1 cellular context compared by ENCODE assay signal in genomic region chr17:6066183-6066948, GRCh38.
A peak's percentile ranks its signal among the peaks of the same experiment; 100 is the strongest.
TF ChIP-seq lines count a peak whose summit lies in the region.

No MANE protein-coding gene starts in this region.

TF ChIP-seq in A549, 52 proteins besides CTCF, POLR2A, EP300 and RAD21:
- TF ChIP-seq ZFP36 (IDR thresholded peaks at IDR 0.05; ENCODE audit: borderline replicate concordance, partially characterized antibody) (peak; percentile 76), FOSL2 (IDR thresholded peaks at IDR 0.05) (no peak), FOSL2 (CRISPR knock-in tag; IDR thresholded peaks at IDR 0.05) (peak; percentile 75)
- TF ChIP-seq, protein P1, sequence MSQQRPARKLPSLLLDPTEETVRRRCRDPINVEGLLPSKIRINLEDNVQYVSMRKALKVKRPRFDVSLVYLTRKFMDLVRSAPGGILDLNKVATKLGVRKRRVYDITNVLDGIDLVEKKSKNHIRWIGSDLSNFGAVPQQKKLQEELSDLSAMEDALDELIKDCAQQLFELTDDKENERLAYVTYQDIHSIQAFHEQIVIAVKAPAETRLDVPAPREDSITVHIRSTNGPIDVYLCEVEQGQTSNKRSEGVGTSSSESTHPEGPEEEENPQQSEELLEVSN (IDR thresholded peaks at IDR 0.05; ENCODE audit: borderline replicate concordance, low read depth) = no peak
